8 cellular contexts compared by ENCODE assay signal in genomic region chr14:106153362-106153955, GRCh38.
DNase-seq lines count a peak whose midpoint lies in the region; ATAC-seq and TF ChIP-seq lines count a peak whose summit lies in the region.
"Not testable (repeated sequence)": the region's sequence is repeated elsewhere in the genome, so short reads cannot be mapped to it uniquely, and the experiment has no call there.

No MANE protein-coding gene starts in this region.

- not testable (repeated sequence) for H3K9me3 ChIP-seq in DND-41 (ENCODE audit: insufficient read depth, low read length, severe bottlenecking); SJSA1 (replicated peaks); tibial artery

- intact Hi-C loops in tibial artery (cut with DNase I; ENCODE audit: low total_unique reads) = not testable (repeated sequence)

- peaks cover 61% of the 10 kb centered on the region for H3K79me2 ChIP-seq in DND-41 (ENCODE audit: insufficient read depth, low read length)

- not testable (repeated sequence) for H3K27me3 ChIP-seq in DND-41 (ENCODE audit: insufficient read depth, low read length, poor library complexity); SJSA1 (replicated peaks); tibial artery

- peaks cover 26% of the 10 kb centered on the region for H3K36me3 ChIP-seq in DND-41 (ENCODE audit: insufficient read depth, low read length)
- H3K36me3 ChIP-seq in SJSA1, tibial artery: not testable (repeated sequence)

- DNase-seq in DND-41 (peak; percentile 81), NCI-H1092 (lab: John Stamatoyannopoulos, UW) (peak; percentile 8), SJSA1 (ENCODE audit: low read depth in 1 of 2, low spot score in 2 of 2) (peak; percentile 6 to 67), choroid plexus epithelial cell (ENCODE audit: low read depth) (peak; percentile 9), kidney glomerular epithelial cell (lab: John Stamatoyannopoulos, UW) (peak; percentile 10), tibial artery (peak in 1 of 2 donors; percentile 64)
- peak; percentile 87 for DNase-seq in activated CD8-positive, alpha-beta memory T cell treated with anti-CD3 and anti-CD28 coated beads, Interleukin-2, amount 50 U/mL, for 4 hours
- peak; percentile 61 to 83 for DNase-seq in stimulated activated CD4-positive, alpha-beta T cell treated with anti-CD3 and anti-CD28 coated beads, Interleukin-12 subunit alpha, Interleukin-12 subunit beta, amount 100 ng/mL, for 24 hours (ENCODE audit: low read depth in 2 of 2)

- peak overlapping the region; percentile 33; the same call in 1 of the 2 replicates for H3K9ac ChIP-seq in DND-41 (ENCODE audit: low read depth, low read length)

- H2AFZ ChIP-seq in DND-41 (ENCODE audit: low read depth, low read length) = peak overlapping the region; percentile 64; the same call in 1 of the 2 replicates

- H3K27ac ChIP-seq in DND-41 (ENCODE audit: low read length) = peak overlapping the region; percentile 83
- H3K27ac ChIP-seq in SJSA1, tibial artery: not testable (repeated sequence)

- peak; percentile 58; the same call in 2 of the 3 replicates for ATAC-seq in DND-41 (ENCODE audit: insufficient read depth, low read depth)

- H3K4me2 ChIP-seq in DND-41 (ENCODE audit: insufficient read depth, low read length) = peak overlapping the region; percentile 52

- H4K20me1 ChIP-seq in DND-41 (ENCODE audit: insufficient read depth, low read length) = not testable (repeated sequence)

- TF ChIP-seq CTCF in DND-41 (IDR thresholded peaks at IDR 0.05; ENCODE audit: borderline replicate concordance, extremely low read depth, low read length, poor library complexity, severe bottlenecking) (peak; percentile 77), choroid plexus epithelial cell (conservative IDR thresholded peaks at IDR 0.05; ENCODE audit: low read depth, low read length) (peak; percentile 51), tibial artery (IDR thresholded peaks at IDR 0.05) (peak; percentile 58 to 88)

- peaks cover 50% of the 10 kb centered on the region for H3K4me1 ChIP-seq in DND-41 (ENCODE audit: insufficient read depth, low read length)
- not testable (repeated sequence) for H3K4me1 ChIP-seq in SJSA1 (replicated peaks); tibial artery

- not testable (repeated sequence) for H3K4me3 ChIP-seq in DND-41 (ENCODE audit: low read depth in 1 of 2, low read length in 2 of 2); SJSA1; choroid plexus epithelial cell (ENCODE audit: low read depth, low read length); tibial artery
